In genomic region chr12:85519163-85519562, GRCh38 we compare ENCODE assay signal across 15 cellular contexts.
DNase-seq lines count a peak whose midpoint lies in the region; ATAC-seq and TF ChIP-seq lines count a peak whose summit lies in the region.
"Had no signal": no experiment of that assay in that cellular context is flagged by ENCODE, and none has a peak within 500 bp of the region (broad histone marks: within the 10 kb centered on the region; RNA-seq: fewer than 3 reads in every experiment).

No MANE protein-coding gene starts in this region.

- H3K4ac ChIP-seq in mesendoderm (ENCODE audit: low read depth, low read length) = no peak overlapping the region

- no peak overlapping the region for H2AK5ac ChIP-seq in mesendoderm (ENCODE audit: low read length)

- H2BK120ac ChIP-seq in mesendoderm (ENCODE audit: low read depth, low read length) = no peak overlapping the region

- POLR2A ChIA-PET in WTC11 (lab: Charles Lee) = no interaction called here

- CTCF ChIA-PET in WTC11 (lab: Charles Lee) = no interaction called here

- H3K23ac ChIP-seq in mesendoderm (ENCODE audit: low read length) = no peak overlapping the region

- H4K5ac ChIP-seq in mesendoderm (ENCODE audit: low read length) = no peak overlapping the region

- no peaks in the 10 kb centered on the region for H3K79me1 ChIP-seq in mesendoderm (ENCODE audit: low read length)

- H3K36me3 ChIP-seq in HUES48 (ENCODE audit: control insufficient read depth, insufficient read depth, low read length) = no peaks in the 10 kb centered on the region
- no peaks in the 10 kb centered on the region for H3K36me3 ChIP-seq in mesendoderm (ENCODE audit: control insufficient read depth, insufficient read depth, low read length)
- H3K36me3 ChIP-seq: BLaER1, HAP-1 had no signal

- H3K4me1 ChIP-seq in HUES48 (ENCODE audit: control insufficient read depth, insufficient read depth, low read length) (peaks cover 31% of the 10 kb centered on the region), mesendoderm (ENCODE audit: control insufficient read depth, low read depth, low read length) (no peaks in the 10 kb centered on the region)
- H3K4me1 ChIP-seq: BLaER1, Caco-2 had no signal

- H3K27me3 ChIP-seq in HUES48 (ENCODE audit: control insufficient read depth, insufficient read depth, low read length) (no peaks in the 10 kb centered on the region), mesendoderm (ENCODE audit: insufficient read depth, low read length, poor library complexity) (no peaks in the 10 kb centered on the region)
- H3K27me3 ChIP-seq: BLaER1 had no signal

- H3K9ac ChIP-seq in HUES48 (ENCODE audit: low read depth, low read length) (no peak overlapping the region; the same call in 1 of the 2 replicates), mesendoderm (ENCODE audit: low read length) (no peak overlapping the region)
- H3K9ac ChIP-seq: BLaER1 had no signal

- H3K4me2 ChIP-seq in mesendoderm (ENCODE audit: low read length) = no peak overlapping the region
- H3K4me2 ChIP-seq: BLaER1 had no signal

- no peak overlapping the region for H3K4me3 Mint-ChIP-seq in WTC11
- H3K4me3 Mint-ChIP-seq: CD8-positive, alpha-beta memory T cell; HFFc6 had no signal

- no peak overlapping the region for H3K18ac ChIP-seq in mesendoderm (ENCODE audit: low read length)

- no peaks in the 10 kb centered on the region for H3K27me3 Mint-ChIP-seq in WTC11 (ENCODE audit: low read depth)
- H3K27me3 Mint-ChIP-seq: CD8-positive, alpha-beta memory T cell had no signal

- H3K56ac ChIP-seq in mesendoderm (ENCODE audit: low read length) = no peak overlapping the region

- no peak overlapping the region for H2BK5ac ChIP-seq in mesendoderm (ENCODE audit: low read length)

- H3K9me3 Mint-ChIP-seq in WTC11 = peaks cover 4% of the 10 kb centered on the region

- H3K36me3 Mint-ChIP-seq in WTC11 = no peaks in the 10 kb centered on the region
- H3K36me3 Mint-ChIP-seq: CD8-positive, alpha-beta memory T cell had no signal

- H3K9me3 ChIP-seq in HUES48 (ENCODE audit: control insufficient read depth, insufficient read depth, low read length) = no peaks in the 10 kb centered on the region
- H3K9me3 ChIP-seq: BLaER1, Caco-2, HAP-1 had no signal

- H3K79me2 ChIP-seq in mesendoderm (ENCODE audit: control insufficient read depth, insufficient read depth, low read length) = no peaks in the 10 kb centered on the region

- H3K4me1 Mint-ChIP-seq in WTC11 = peaks cover 28% of the 10 kb centered on the region
- H3K4me1 Mint-ChIP-seq: CD8-positive, alpha-beta memory T cell had no signal

- H3K27ac ChIP-seq in HUES48 (ENCODE audit: low read depth, low read length) = peak overlapping the region; percentile 46
- no peak overlapping the region for H3K27ac ChIP-seq in mesendoderm (ENCODE audit: low read depth, low read length)
- H3K27ac ChIP-seq: 22Rv1, BLaER1 had no signal

- DNase-seq in DMS53 (lab: John Stamatoyannopoulos, UW) = peak; percentile 33
- no peak for DNase-seq in DMS53 treated with DMSO at 0.1 percent for 48 hours (lab: John Stamatoyannopoulos, UW; ENCODE audit: unreplicated experiment)
- no peak for DNase-seq in WTC11 (ENCODE audit: low spot score)
- peak; percentile 79 for DNase-seq in mesendoderm
- DNase-seq in NCI-H446 treated with DMSO at 0.1 percent for 48 hours (lab: John Stamatoyannopoulos, UW) = no peak
- no peak for DNase-seq in NCI-H226
- DNase-seq: Caco-2; CD8-positive, alpha-beta memory T cell; HFFc6 had no signal

- ATAC-seq in WTC11 (peak; percentile 80), GM19328 (IDR thresholded peaks at IDR 0.05; ENCODE audit: unreplicated experiment) (no peak)
- ATAC-seq: GM12878 had no signal

- H2BK15ac ChIP-seq in mesendoderm (replicated peaks; ENCODE audit: low read depth) = no peak overlapping the region

- no CpG with 5 or more reads among the region's 3 CpGs for WGBS in mesendoderm (ENCODE audit: extremely low coverage, insufficient coverage, low lambda C conversion rate)

- no peak for TF ChIP-seq CTCF in WTC11 (IDR thresholded peaks at IDR 0.05)

- H3K4me3 ChIP-seq in HUES48 (ENCODE audit: low read depth, low read length) (peak overlapping the region; percentile 20; the same call in 1 of the 2 replicates), mesendoderm (ENCODE audit: low read length) (no peak overlapping the region)
- H3K4me3 ChIP-seq: BLaER1, GM12878, HAP-1 had no signal

- H4K8ac ChIP-seq in mesendoderm (ENCODE audit: low read depth, low read length) = no peak overlapping the region

- H3K27ac Mint-ChIP-seq in WTC11 = peak overlapping the region; percentile 20; the same call in 1 of the 2 replicates
- H3K27ac Mint-ChIP-seq: CD8-positive, alpha-beta memory T cell; HFFc6 had no signal

TF ChIP-seq in WTC11, 78 proteins besides CTCF, POLR2A, EP300 and RAD21:
- TF ChIP-seq SMAD3 (CRISPR knock-in tag; IDR thresholded peaks at IDR 0.05; ENCODE audit: borderline replicate concordance) (no peak), ERG (CRISPR knock-in tag; IDR thresholded peaks at IDR 0.05) (no peak), ATF2 (CRISPR knock-in tag; IDR thresholded peaks at IDR 0.05; ENCODE audit: borderline replicate concordance, low read depth) (no peak), USF1 (CRISPR knock-in tag; IDR thresholded peaks at IDR 0.05) (no peak), IRF1 (CRISPR knock-in tag; IDR thresholded peaks at IDR 0.05) (no peak), ZMAT4 (CRISPR knock-in tag; IDR thresholded peaks at IDR 0.05) (no peak), ZNF425 (CRISPR knock-in tag; conservative IDR thresholded peaks at IDR 0.05) (no peak), ELF4 (CRISPR knock-in tag; IDR thresholded peaks at IDR 0.05; ENCODE audit: low read depth) (no peak), RORB (CRISPR knock-in tag; IDR thresholded peaks at IDR 0.05) (no peak), PRRX2 (CRISPR knock-in tag; IDR thresholded peaks at IDR 0.05) (no peak), FOXP1 (CRISPR knock-in tag; IDR thresholded peaks at IDR 0.05; ENCODE audit: borderline replicate concordance) (no peak)
TF ChIP-seq in WTC11: peak in this region for 0.

Comparison
In these comparisons a context has a peak if more than half of its experiments do, and no peak if none do; other contexts are left out.
1. DNase-seq: peak in DMS53 (single experiment) and mesendoderm (single experiment); none in DMS53 treated with DMSO at 0.1 percent for 48 hours (single experiment), WTC11 (single experiment), NCI-H446 treated with DMSO at 0.1 percent for 48 hours (single experiment) and NCI-H226 (single experiment).